20 cellular contexts compared by ENCODE assay signal in the genomic region with DNA sequence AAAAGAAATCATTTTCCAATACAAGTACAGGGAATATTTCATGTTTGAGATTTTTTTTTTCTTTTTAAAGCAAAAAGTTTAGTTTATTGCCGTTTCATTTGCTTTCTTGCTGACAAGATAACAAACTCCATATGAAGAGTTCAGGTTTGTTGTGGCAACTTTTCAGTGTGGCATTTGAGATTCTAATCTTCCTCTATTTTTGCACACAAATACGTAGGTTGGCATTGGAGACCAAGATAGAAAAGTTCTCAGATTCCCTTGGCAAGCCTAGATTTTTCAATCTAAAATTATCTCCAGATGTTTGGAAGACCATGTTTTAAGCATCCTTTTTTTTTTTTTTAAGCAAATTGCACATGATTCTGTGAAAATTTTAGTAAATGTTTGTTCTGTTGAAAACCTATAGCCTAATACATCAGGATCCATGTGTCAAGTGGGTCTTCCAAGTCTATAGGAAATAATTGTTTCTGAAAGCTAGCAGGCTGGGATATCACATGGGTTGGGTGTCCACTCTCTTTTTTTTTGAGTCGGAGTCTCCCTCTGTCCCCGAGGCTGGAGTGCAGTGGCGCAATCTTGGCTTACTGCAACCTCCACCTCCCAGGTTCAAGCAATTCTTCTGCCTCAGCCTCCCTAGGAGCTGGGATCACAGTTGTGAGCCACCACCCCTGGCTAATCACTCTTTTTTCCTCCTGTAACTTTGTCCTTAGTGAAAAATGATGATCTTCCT. TPM values are rescaled to one million over a fixed set of nuclear protein-coding genes. Genes with fewer than 3 reads are reported as not detected.
DNase-seq lines count a peak whose midpoint lies in the region; ATAC-seq, FAIRE-seq and TF ChIP-seq lines count a peak whose summit lies in the region.
"Had no signal": no experiment of that assay in that cellular context is flagged by ENCODE, and none has a peak within 500 bp of the region (broad histone marks: within the 10 kb centered on the region; RNA-seq: fewer than 3 reads in every experiment).

No MANE protein-coding gene starts in this region.

- POLR2A ChIA-PET in HepG2 (lab: Yijun Ruan, JAX), result no interaction called here

- H3K4me1 Mint-ChIP-seq in activated naive CD8-positive, alpha-beta T cell (ENCODE audit: low read depth), result peaks cover 53% of the 10 kb centered on the region
- peaks cover 37% of the 10 kb centered on the region for H3K4me1 Mint-ChIP-seq in activated naive CD8-positive, alpha-beta T cell treated with anti-CD3 and anti-CD28 coated beads for 36 hours
- peaks cover 30% of the 10 kb centered on the region for H3K4me1 Mint-ChIP-seq in activated T-helper 17 cell treated with anti-CD3 and anti-CD28 coated beads, Interleukin-2, amount 50 U/mL, for 72 hours
- H3K4me1 Mint-ChIP-seq in type B pancreatic cell (ENCODE audit: unreplicated experiment), result peaks cover 32% of the 10 kb centered on the region

- FAIRE-seq in HepG2 (lab: Jason Lieb, UNC), result peak; percentile 23
- FAIRE-seq: H54 had no signal

- H3K4me2 ChIP-seq in HepG2 (ENCODE audit: low read depth, low read length), result peak overlapping the region; percentile 70; the same call in 1 of the 2 replicates

- BruUV-seq in HepG2 (replicated peaks; lab: Mats Ljungman, UMichigan), result TSS peak; percentile 40

- WGBS in HepG2 (ENCODE audit: low lambda C conversion rate), result 52% methylated on average over 5 of the region's 5 CpGs

- H3K9ac ChIP-seq in HepG2 (ENCODE audit: insufficient read depth, low read depth, low read length), result no peak overlapping the region; the same call in 1 of the 2 replicates

- in situ Hi-C loops in HepG2 (cut with HindIII; ENCODE audit: extremely low pct_ligation_motif_present, low pct_unique_long_range_greater_than_20kb), result no loop called here

- no peak for DNase-seq in activated naive CD8-positive, alpha-beta T cell treated with anti-CD3 and anti-CD28 coated beads for 36 hours
- no peak for DNase-seq in HepG2 (ENCODE audit: low spot score)
- DNase-seq in type B pancreatic cell (ENCODE audit: extremely low spot score, unreplicated experiment), result no peak
- DNase-seq in iPS-NIHi11 (ENCODE audit: low spot score), result no peak
- DNase-seq in stimulated activated CD8-positive, alpha-beta memory T cell treated with anti-CD3 and anti-CD28 coated beads, Interleukin-4, amount 100 ng/mL, for 48 hours, result no peak
- DNase-seq in hypothalamus (lab: John Stamatoyannopoulos, UW), result no peak
- DNase-seq: ACHN; activated CD8-positive, alpha-beta memory T cell treated with anti-CD3 and anti-CD28 coated beads, Interleukin-2, amount 10 ng/mL, durations not matched to agents 7 days and 5 days; adrenal gland; heart left ventricle; KBM-7; left cardiac atrium; NCI-H1417; NCI-H446 treated with DMSO at 0.1 percent for 48 hours; WERI-Rb-1 had no signal

- intact Hi-C loops in HepG2 (cut with micrococcal nuclease; ENCODE audit: unreplicated experiment), result no loop called here

- H3K27me3 ChIP-seq in HepG2 (ENCODE audit: control insufficient read depth in 1 of 2, insufficient read depth in 2 of 2, low read length in 2 of 2), result no peaks in the 10 kb centered on the region
- H3K27me3 ChIP-seq: adrenal gland had no signal

- H3K4me3 ChIP-seq in HepG2 (replicated peaks in 1 of 3; ENCODE audit: insufficient read depth in 1 of 3, low read depth in 2 of 3, low read length in 3 of 3), result no peak overlapping the region
- H3K4me3 ChIP-seq: adrenal gland had no signal

- ATAC-seq in activated T-helper 17 cell treated with anti-CD3 and anti-CD28 coated beads, Interleukin-2, amount 50 U/mL, for 72 hours (replicated peaks), result no peak
- no peak for ATAC-seq in HepG2
- ATAC-seq: activated CD8-positive, alpha-beta memory T cell treated with anti-CD3 and anti-CD28 coated beads, Interleukin-2, amount 10 ng/mL, durations not matched to agents 7 days and 5 days; heart left ventricle; left cardiac atrium; sciatic nerve had no signal

- peaks cover 7% of the 10 kb centered on the region; the same call in 1 of the 2 replicates for H4K20me1 ChIP-seq in HepG2 (ENCODE audit: insufficient read depth, low read length)

- H2AFZ ChIP-seq in HepG2 (ENCODE audit: low read length), result no peak overlapping the region

- no peaks in the 10 kb centered on the region for H3K27me3 Mint-ChIP-seq in activated naive CD8-positive, alpha-beta T cell
- no peaks in the 10 kb centered on the region for H3K27me3 Mint-ChIP-seq in activated naive CD8-positive, alpha-beta T cell treated with anti-CD3 and anti-CD28 coated beads for 36 hours
- no peaks in the 10 kb centered on the region for H3K27me3 Mint-ChIP-seq in activated T-helper 17 cell treated with anti-CD3 and anti-CD28 coated beads, Interleukin-2, amount 50 U/mL, for 72 hours
- H3K27me3 Mint-ChIP-seq in type B pancreatic cell, result peaks cover 3% of the 10 kb centered on the region
- H3K27me3 Mint-ChIP-seq: activated CD8-positive, alpha-beta memory T cell treated with anti-CD3 and anti-CD28 coated beads, Interleukin-2, amount 10 ng/mL, durations not matched to agents 7 days and 5 days had no signal

- no peaks in the 10 kb centered on the region; a peak in 1 of 5 replicates for H3K36me3 ChIP-seq in HepG2 (replicated peaks in 1 of 2; ENCODE audit: control insufficient read depth in 1 of 2, insufficient read depth in 2 of 2, low read length in 2 of 2)
- H3K36me3 ChIP-seq: adrenal gland, heart left ventricle, WERI-Rb-1 had no signal

- no peaks in the 10 kb centered on the region for H3K9me3 ChIP-seq in HepG2 (ENCODE audit: low read length)
- H3K9me3 ChIP-seq: adrenal gland, heart left ventricle had no signal

- CTCF ChIA-PET in HepG2 (lab: Yijun Ruan, JAX; ENCODE audit: low intra/inter-chr PET ratio, low total read pairs), result no interaction called here

- peaks cover 8% of the 10 kb centered on the region for H3K36me3 Mint-ChIP-seq in activated naive CD8-positive, alpha-beta T cell
- H3K36me3 Mint-ChIP-seq in activated naive CD8-positive, alpha-beta T cell treated with anti-CD3 and anti-CD28 coated beads for 36 hours, result peaks cover 12% of the 10 kb centered on the region
- peaks cover 5% of the 10 kb centered on the region for H3K36me3 Mint-ChIP-seq in activated T-helper 17 cell treated with anti-CD3 and anti-CD28 coated beads, Interleukin-2, amount 50 U/mL, for 72 hours (ENCODE audit: low read depth)
- peaks cover 6% of the 10 kb centered on the region for H3K36me3 Mint-ChIP-seq in type B pancreatic cell
- H3K36me3 Mint-ChIP-seq: activated CD8-positive, alpha-beta memory T cell treated with anti-CD3 and anti-CD28 coated beads, Interleukin-2, amount 10 ng/mL, durations not matched to agents 7 days and 5 days had no signal

- peaks cover 40% of the 10 kb centered on the region for H3K79me2 ChIP-seq in HepG2 (ENCODE audit: insufficient read depth, low read length)

- no peaks in the 10 kb centered on the region for H3K9me3 Mint-ChIP-seq in activated naive CD8-positive, alpha-beta T cell (ENCODE audit: low read depth)
- H3K9me3 Mint-ChIP-seq in activated naive CD8-positive, alpha-beta T cell treated with anti-CD3 and anti-CD28 coated beads for 36 hours, result no peaks in the 10 kb centered on the region
- H3K9me3 Mint-ChIP-seq in activated T-helper 17 cell treated with anti-CD3 and anti-CD28 coated beads, Interleukin-2, amount 50 U/mL, for 72 hours, result no peaks in the 10 kb centered on the region
- H3K9me3 Mint-ChIP-seq in type B pancreatic cell, result peaks cover 4% of the 10 kb centered on the region

- TF ChIP-seq POLR2A in HepG2 (IDR thresholded peaks at IDR 0.05; ENCODE audit: insufficient read depth in 1 of 2, low read depth in 2 of 2, low read length in 2 of 2), result no peak

- peak overlapping the region; percentile 26 for H3K27ac ChIP-seq in HepG2 (ENCODE audit: extremely low read length, insufficient read depth, low read length)
- H3K27ac ChIP-seq: epithelial cell of prostate, WERI-Rb-1 had no signal

- peaks cover 51% of the 10 kb centered on the region for H3K4me1 ChIP-seq in HepG2 (ENCODE audit: insufficient read depth, low read length)

- no peak for TF ChIP-seq RAD21 in HepG2 (CRISPR knock-in tag; IDR thresholded peaks at IDR 0.05)

- H3K27ac Mint-ChIP-seq in activated naive CD8-positive, alpha-beta T cell, result peak overlapping the region; percentile 14
- H3K27ac Mint-ChIP-seq in activated naive CD8-positive, alpha-beta T cell treated with anti-CD3 and anti-CD28 coated beads for 36 hours, result no peak overlapping the region
- no peak overlapping the region for H3K27ac Mint-ChIP-seq in activated T-helper 17 cell treated with anti-CD3 and anti-CD28 coated beads, Interleukin-2, amount 50 U/mL, for 72 hours
- peak overlapping the region; percentile 79 for H3K27ac Mint-ChIP-seq in type B pancreatic cell
- H3K27ac Mint-ChIP-seq: activated CD8-positive, alpha-beta memory T cell treated with anti-CD3 and anti-CD28 coated beads, Interleukin-2, amount 10 ng/mL, durations not matched to agents 7 days and 5 days had no signal

- no peak for TF ChIP-seq EP300 in HepG2 (IDR thresholded peaks at IDR 0.05; ENCODE audit: low read depth in 2 of 2, low read length in 2 of 2)
- TF ChIP-seq EP300 in HepG2 (CRISPR knock-in tag; IDR thresholded peaks at IDR 0.05; ENCODE audit: borderline replicate concordance), result no peak

- TF ChIP-seq CTCF in HepG2 (CRISPR knock-in tag; IDR thresholded peaks at IDR 0.05) (no peak), type B pancreatic cell (conservative IDR thresholded peaks at IDR 0.05) (no peak)

- H3K4me3 Mint-ChIP-seq in activated naive CD8-positive, alpha-beta T cell, result peak overlapping the region; percentile 53
- no peak overlapping the region for H3K4me3 Mint-ChIP-seq in activated naive CD8-positive, alpha-beta T cell treated with anti-CD3 and anti-CD28 coated beads for 36 hours
- peak overlapping the region; percentile 25 for H3K4me3 Mint-ChIP-seq in activated T-helper 17 cell treated with anti-CD3 and anti-CD28 coated beads, Interleukin-2, amount 50 U/mL, for 72 hours
- peak overlapping the region; percentile 73 for H3K4me3 Mint-ChIP-seq in type B pancreatic cell
- H3K4me3 Mint-ChIP-seq: activated CD8-positive, alpha-beta memory T cell treated with anti-CD3 and anti-CD28 coated beads, Interleukin-2, amount 10 ng/mL, durations not matched to agents 7 days and 5 days had no signal

RNA-seq across cellular contexts. Expression of a gene that starts 2.6 kb away (rescaled TPM):
- 1 to 10 TPM; 7.5 to 9.7 TPM for total RNA-seq in activated naive CD8-positive, alpha-beta T cell treated with anti-CD3 and anti-CD28 coated beads for 36 hours
- total RNA-seq in activated T-helper 17 cell treated with anti-CD3 and anti-CD28 coated beads, Interleukin-2, amount 50 U/mL, for 72 hours, result 10 to 100 TPM; 13.6 to 22.2 TPM
- total RNA-seq in HepG2 (2016; rRNA removed; fragmentation: Illumina TruSeq; extraction: Trizol), result 8.0 and 8.2 TPM in 2 replicates
- 2.1 and 3.3 TPM in 2 replicates for total RNA-seq in HepG2 (2016; cell fraction: cytosol; rRNA removed; fragmentation: Illumina TruSeq; extraction: Trizol; ENCODE audit: low read depth)
- total RNA-seq in HepG2 (2016; cell fraction: insoluble cytoplasmic fraction; rRNA removed; fragmentation: Illumina TruSeq; extraction: Trizol), result 8.1 and 8.3 TPM in 2 replicates
- 3.8 and 4.8 TPM in 2 replicates for total RNA-seq in HepG2 (2016; cell fraction: membrane; rRNA removed; fragmentation: Illumina TruSeq; extraction: Trizol)
- total RNA-seq in HepG2 (2016; cell fraction: nucleus; rRNA removed; fragmentation: Illumina TruSeq; extraction: Trizol), result 6.5 and 7.9 TPM in 2 replicates
- polyA plus RNA-seq in HepG2 (2011; rRNA removed), result 11.7 and 11.8 TPM in 2 replicates
- 8.4 and 9.7 TPM in 2 replicates for polyA plus RNA-seq in HepG2 (2011; cell fraction: cytosol; rRNA removed)
- 15.3 and 16.2 TPM in 2 replicates for polyA plus RNA-seq in HepG2 (2011; cell fraction: nucleus; rRNA removed)
- 8.7 and 13.7 TPM in 2 replicates for polyA plus RNA-seq in HepG2 (2012)
- polyA plus RNA-seq in HepG2 (2016; cell fraction: cytosol; fragmentation: Illumina TruSeq; extraction: Trizol; ENCODE audit: low read depth), result 0.29 and 0.33 TPM in 2 replicates
- polyA plus RNA-seq in HepG2 (2016; cell fraction: insoluble cytoplasmic fraction; fragmentation: Illumina TruSeq; extraction: Trizol; ENCODE audit: low read depth), result 4.5 and 5.5 TPM in 2 replicates
- 0.94 and 1.1 TPM in 2 replicates for polyA plus RNA-seq in HepG2 (2016; cell fraction: membrane; fragmentation: Illumina TruSeq; extraction: Trizol; ENCODE audit: low read depth)
- 11.6 and 15.6 TPM in 2 replicates for polyA plus RNA-seq in HepG2 (2016; cell fraction: nucleus; fragmentation: Illumina TruSeq; extraction: Trizol; ENCODE audit: insufficient read depth, low read depth)
- polyA minus RNA-seq in HepG2 (2011; rRNA and poly(A)+ RNA removed; ENCODE audit: low replicate concordance), result 9.7 and 21.6 TPM in 2 replicates
- polyA minus RNA-seq in HepG2 (2011; cell fraction: cytosol; rRNA and poly(A)+ RNA removed), result 7.6 and 8.8 TPM in 2 replicates
- polyA minus RNA-seq in HepG2 (2011; cell fraction: nucleus; rRNA and poly(A)+ RNA removed), result 13.0 and 16.4 TPM in 2 replicates
- 22.5 and 22.8 TPM in 2 replicates for total RNA-seq in type B pancreatic cell (ENCODE audit: low replicate concordance)

Comparison
In these comparisons a context has a peak if more than half of its experiments do, and no peak if none do; other contexts are left out.
1. H3K27ac Mint-ChIP-seq: peak in activated naive CD8-positive, alpha-beta T cell (single experiment) and type B pancreatic cell (single experiment); none in activated naive CD8-positive, alpha-beta T cell treated with anti-CD3 and anti-CD28 coated beads for 36 hours (single experiment) and activated T-helper 17 cell treated with anti-CD3 and anti-CD28 coated beads, Interleukin-2, amount 50 U/mL, for 72 hours (single experiment).